In the genomic region with DNA sequence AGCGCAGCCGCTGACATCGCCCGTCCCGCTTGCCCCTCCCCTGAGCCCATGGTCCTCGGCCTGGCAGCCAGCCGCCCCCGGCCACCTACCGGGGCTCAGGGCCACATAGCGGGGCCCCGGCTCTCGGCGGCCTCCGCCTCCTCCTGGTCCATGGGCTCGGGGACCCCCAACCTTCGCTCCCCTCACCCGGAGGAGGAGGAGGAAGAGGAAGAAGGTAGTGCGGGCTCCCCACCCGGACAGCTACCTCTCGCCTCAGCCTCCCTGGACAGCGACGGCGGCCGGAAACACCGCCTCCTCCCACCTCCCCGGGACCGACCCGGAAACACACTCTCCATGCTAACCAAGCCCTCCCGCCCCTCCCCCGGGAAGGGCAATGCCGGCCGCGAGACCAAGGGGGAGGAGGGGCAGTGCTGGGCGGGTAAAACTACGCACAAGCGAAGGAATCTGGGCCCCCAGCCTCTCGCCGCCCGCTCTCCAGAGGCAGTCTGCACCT, we compare ENCODE assay signal across 1 cellular context.
A peak's percentile ranks its signal among the peaks of the same experiment; 100 is the strongest.
TF ChIP-seq lines count a peak whose summit lies in the region.

KIAA0319L (minus strand) TSS at position 286 of the 493 bp plus-strand sequence. CDS start 2,912 bp downstream, outside the sequence.

TF ChIP-seq in HepG2, 621 proteins besides CTCF, POLR2A, EP300 and RAD21 (continued from another document and continues in another):
- no peak for TF ChIP-seq TOE1 (CRISPR knock-in tag; IDR thresholded peaks at IDR 0.05)
- TF ChIP-seq PAX8 (CRISPR knock-in tag; IDR thresholded peaks at IDR 0.05; ENCODE audit: borderline replicate concordance): no peak; the same call in 1 of the 2 replicates
- TF ChIP-seq ZNF543 (CRISPR knock-in tag; IDR thresholded peaks at IDR 0.05): peak; percentile 73; the same call in 1 of the 2 replicates
- TF ChIP-seq MXD4 (CRISPR knock-in tag; IDR thresholded peaks at IDR 0.05): peak; percentile 84
- TF ChIP-seq ZFY (CRISPR knock-in tag; IDR thresholded peaks at IDR 0.05): peak; percentile 88
- 0 out of 2 replicates have a peak, but pooled peaks have one; percentile 36 for TF ChIP-seq ZNF740 (CRISPR knock-in tag; IDR thresholded peaks at IDR 0.05)
- TF ChIP-seq UBTF (CRISPR knock-in tag; IDR thresholded peaks at IDR 0.05): peak; percentile 75
- no peak for TF ChIP-seq NPAS2 (CRISPR knock-in tag; IDR thresholded peaks at IDR 0.05; ENCODE audit: borderline replicate concordance)
- TF ChIP-seq ZNF777 (CRISPR knock-in tag; IDR thresholded peaks at IDR 0.05): 0 out of 2 replicates have a peak, but pooled peaks have one; percentile 15
- TF ChIP-seq KMT2A (CRISPR knock-in tag; IDR thresholded peaks at IDR 0.05): no peak
- no peak for TF ChIP-seq ZNF180 (CRISPR knock-in tag; IDR thresholded peaks at IDR 0.05; ENCODE audit: borderline replicate concordance, low read depth)
- no peak for TF ChIP-seq PHB2 (IDR thresholded peaks at IDR 0.05; ENCODE audit: partially characterized antibody)
- no peak for TF ChIP-seq ZNF629 (CRISPR knock-in tag; conservative IDR thresholded peaks at IDR 0.05)
- no peak for TF ChIP-seq MAFF (IDR thresholded peaks at IDR 0.05; ENCODE audit: low read depth, low read length)
- TF ChIP-seq, protein P1, sequence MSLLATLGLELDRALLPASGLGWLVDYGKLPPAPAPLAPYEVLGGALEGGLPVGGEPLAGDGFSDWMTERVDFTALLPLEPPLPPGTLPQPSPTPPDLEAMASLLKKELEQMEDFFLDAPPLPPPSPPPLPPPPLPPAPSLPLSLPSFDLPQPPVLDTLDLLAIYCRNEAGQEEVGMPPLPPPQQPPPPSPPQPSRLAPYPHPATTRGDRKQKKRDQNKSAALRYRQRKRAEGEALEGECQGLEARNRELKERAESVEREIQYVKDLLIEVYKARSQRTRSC (CRISPR knock-in tag; IDR thresholded peaks at IDR 0.05; ENCODE audit: low read depth): no peak
- TF ChIP-seq ONECUT2 (CRISPR knock-in tag; IDR thresholded peaks at IDR 0.05): peak; percentile 12; the same call in 1 of the 2 replicates
- no peak for TF ChIP-seq ZNF772 (CRISPR knock-in tag; IDR thresholded peaks at IDR 0.05)
- TF ChIP-seq ZNF710 (CRISPR knock-in tag; IDR thresholded peaks at IDR 0.05; ENCODE audit: borderline replicate concordance): no peak
- TF ChIP-seq KLF6 (CRISPR knock-in tag; IDR thresholded peaks at IDR 0.05): no peak; the same call in 1 of the 2 replicates
- TF ChIP-seq ZNF260 (CRISPR knock-in tag; IDR thresholded peaks at IDR 0.05; ENCODE audit: borderline replicate concordance, low read depth): no peak
- 0 out of 2 replicates have a peak, but pooled peaks have one; percentile 6 for TF ChIP-seq ZNF773 (CRISPR knock-in tag; IDR thresholded peaks at IDR 0.05; ENCODE audit: borderline replicate concordance)
- peak; percentile 61 for TF ChIP-seq PRPF4 (IDR thresholded peaks at IDR 0.05; ENCODE audit: low read depth, low read length, poor library complexity, severe bottlenecking)
- TF ChIP-seq, protein P2, sequence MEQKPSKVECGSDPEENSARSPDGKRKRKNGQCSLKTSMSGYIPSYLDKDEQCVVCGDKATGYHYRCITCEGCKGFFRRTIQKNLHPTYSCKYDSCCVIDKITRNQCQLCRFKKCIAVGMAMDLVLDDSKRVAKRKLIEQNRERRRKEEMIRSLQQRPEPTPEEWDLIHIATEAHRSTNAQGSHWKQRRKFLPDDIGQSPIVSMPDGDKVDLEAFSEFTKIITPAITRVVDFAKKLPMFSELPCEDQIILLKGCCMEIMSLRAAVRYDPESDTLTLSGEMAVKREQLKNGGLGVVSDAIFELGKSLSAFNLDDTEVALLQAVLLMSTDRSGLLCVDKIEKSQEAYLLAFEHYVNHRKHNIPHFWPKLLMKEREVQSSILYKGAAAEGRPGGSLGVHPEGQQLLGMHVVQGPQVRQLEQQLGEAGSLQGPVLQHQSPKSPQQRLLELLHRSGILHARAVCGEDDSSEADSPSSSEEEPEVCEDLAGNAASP (CRISPR knock-in tag; IDR thresholded peaks at IDR 0.05; ENCODE audit: borderline replicate concordance): no peak
- no peak for TF ChIP-seq ZNF510 (CRISPR knock-in tag; IDR thresholded peaks at IDR 0.05; ENCODE audit: low read depth)
- TF ChIP-seq, protein P3, sequence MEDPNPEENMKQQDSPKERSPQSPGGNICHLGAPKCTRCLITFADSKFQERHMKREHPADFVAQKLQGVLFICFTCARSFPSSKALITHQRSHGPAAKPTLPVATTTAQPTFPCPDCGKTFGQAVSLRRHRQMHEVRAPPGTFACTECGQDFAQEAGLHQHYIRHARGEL (CRISPR knock-in tag; IDR thresholded peaks at IDR 0.05): no peak
- no peak for TF ChIP-seq HMG20B (CRISPR knock-in tag; conservative IDR thresholded peaks at IDR 0.05)
- peak; percentile 62; the same call in 1 of the 2 replicates for TF ChIP-seq HDAC1 (CRISPR knock-in tag; IDR thresholded peaks at IDR 0.05)
- no peak for TF ChIP-seq ZFYVE20 (CRISPR knock-in tag; IDR thresholded peaks at IDR 0.05; ENCODE audit: borderline replicate concordance, low read depth)
- no peak for TF ChIP-seq SMC3 (IDR thresholded peaks at IDR 0.05; ENCODE audit: low read length)
- peak; percentile 24; the same call in 1 of the 2 replicates for TF ChIP-seq ZFP36L1 (CRISPR knock-in tag; IDR thresholded peaks at IDR 0.05)
- TF ChIP-seq AGO2 (optimal IDR thresholded peaks at IDR 0.05; ENCODE audit: low read depth, low read length): peak; percentile 93
- TF ChIP-seq ZNF264 (CRISPR knock-in tag; IDR thresholded peaks at IDR 0.05): no peak
- no peak for TF ChIP-seq ZC3H4 (CRISPR knock-in tag; IDR thresholded peaks at IDR 0.05; ENCODE audit: borderline replicate concordance)
- TF ChIP-seq ZNF891 (CRISPR knock-in tag; IDR thresholded peaks at IDR 0.05): peak; percentile 45; the same call in 1 of the 2 replicates
- TF ChIP-seq, protein P4, sequence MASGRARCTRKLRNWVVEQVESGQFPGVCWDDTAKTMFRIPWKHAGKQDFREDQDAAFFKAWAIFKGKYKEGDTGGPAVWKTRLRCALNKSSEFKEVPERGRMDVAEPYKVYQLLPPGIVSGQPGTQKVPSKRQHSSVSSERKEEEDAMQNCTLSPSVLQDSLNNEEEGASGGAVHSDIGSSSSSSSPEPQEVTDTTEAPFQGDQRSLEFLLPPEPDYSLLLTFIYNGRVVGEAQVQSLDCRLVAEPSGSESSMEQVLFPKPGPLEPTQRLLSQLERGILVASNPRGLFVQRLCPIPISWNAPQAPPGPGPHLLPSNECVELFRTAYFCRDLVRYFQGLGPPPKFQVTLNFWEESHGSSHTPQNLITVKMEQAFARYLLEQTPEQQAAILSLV (CRISPR knock-in tag; IDR thresholded peaks at IDR 0.05; ENCODE audit: borderline replicate concordance): 0 out of 2 replicates have a peak, but pooled peaks have one; percentile 8
- TF ChIP-seq REPIN1 (CRISPR knock-in tag; IDR thresholded peaks at IDR 0.05; ENCODE audit: borderline replicate concordance, low read depth): no peak
- peak; percentile 92 for TF ChIP-seq PHF8 (CRISPR knock-in tag; IDR thresholded peaks at IDR 0.05)
- no peak; the same call in 1 of the 2 replicates for TF ChIP-seq ZMYM3 (CRISPR knock-in tag; IDR thresholded peaks at IDR 0.05)
- no peak for TF ChIP-seq ZNF816 (CRISPR knock-in tag; IDR thresholded peaks at IDR 0.05; ENCODE audit: borderline replicate concordance)
- TF ChIP-seq NFATC3 (CRISPR knock-in tag; IDR thresholded peaks at IDR 0.05): no peak
- TF ChIP-seq ZNF614 (CRISPR knock-in tag; IDR thresholded peaks at IDR 0.05; ENCODE audit: borderline replicate concordance): no peak
- no peak for TF ChIP-seq ETV6 (CRISPR knock-in tag; conservative IDR thresholded peaks at IDR 0.05)
- no peak for TF ChIP-seq ZNF720 (CRISPR knock-in tag; IDR thresholded peaks at IDR 0.05)
- no peak for TF ChIP-seq GTF2F1 (IDR thresholded peaks at IDR 0.05; ENCODE audit: low read length)
- TF ChIP-seq ZNF350 (CRISPR knock-in tag; IDR thresholded peaks at IDR 0.05; ENCODE audit: borderline replicate concordance, low read depth): peak; percentile 85; the same call in 1 of the 2 replicates
- TF ChIP-seq ZNF563 (CRISPR knock-in tag; IDR thresholded peaks at IDR 0.05): no peak
- no peak for TF ChIP-seq ZNF841 (CRISPR knock-in tag; IDR thresholded peaks at IDR 0.05; ENCODE audit: borderline replicate concordance)
- TF ChIP-seq HNRNPK (IDR thresholded peaks at IDR 0.05; ENCODE audit: low read depth, low read length, poor library complexity, severe bottlenecking): no peak
- 0 out of 2 replicates have a peak, but pooled peaks have one; percentile 11 for TF ChIP-seq ZNF329 (CRISPR knock-in tag; IDR thresholded peaks at IDR 0.05; ENCODE audit: low read depth)
- TF ChIP-seq RCOR2 (CRISPR knock-in tag; IDR thresholded peaks at IDR 0.05): no peak
- TF ChIP-seq WIZ (CRISPR knock-in tag; IDR thresholded peaks at IDR 0.05): no peak
- TF ChIP-seq MEIS2 (CRISPR knock-in tag; IDR thresholded peaks at IDR 0.05): peak; percentile 73; the same call in 1 of the 2 replicates
- TF ChIP-seq IRX3 (CRISPR knock-in tag; IDR thresholded peaks at IDR 0.05; ENCODE audit: borderline replicate concordance, low read depth): no peak
- TF ChIP-seq POLR2AphosphoS2 (IDR thresholded peaks at IDR 0.05; ENCODE audit: low read depth, low read length): no peak
- TF ChIP-seq MXD1 (CRISPR knock-in tag; IDR thresholded peaks at IDR 0.05): peak; percentile 58; the same call in 1 of the 2 replicates
- no peak for TF ChIP-seq ARNTL (CRISPR knock-in tag; IDR thresholded peaks at IDR 0.05)
- no peak for TF ChIP-seq TRIM22 (IDR thresholded peaks at IDR 0.05)
- TF ChIP-seq ZNF557 (CRISPR knock-in tag; IDR thresholded peaks at IDR 0.05): no peak
- TF ChIP-seq ATF1 (CRISPR knock-in tag; IDR thresholded peaks at IDR 0.05): no peak
- TF ChIP-seq ZNF558 (CRISPR knock-in tag; IDR thresholded peaks at IDR 0.05; ENCODE audit: borderline replicate concordance): peak; percentile 97; the same call in 1 of the 2 replicates
- TF ChIP-seq POGK (CRISPR knock-in tag; conservative IDR thresholded peaks at IDR 0.05): 0 out of 2 replicates have a peak, but pooled peaks have one; percentile 38
